In genomic region chr4:144649646-144650045, GRCh38 we compare ENCODE assay signal across 15 cellular contexts. TPM values are rescaled to one million over a fixed set of nuclear protein-coding genes. Genes with fewer than 3 reads are reported as not detected.
A peak's percentile ranks its signal among the peaks of the same experiment; 100 is the strongest.
DNase-seq lines count a peak whose midpoint lies in the region; ATAC-seq and TF ChIP-seq lines count a peak whose summit lies in the region.
"Had no signal": no experiment of that assay in that cellular context is flagged by ENCODE, and none has a peak within 500 bp of the region (broad histone marks: within the 10 kb centered on the region; RNA-seq: fewer than 3 reads in every experiment).

No MANE protein-coding gene starts in this region.

- no peak for ATAC-seq in GM21529 (IDR thresholded peaks at IDR 0.05; ENCODE audit: unreplicated experiment)
- ATAC-seq: activated CD4-positive, alpha-beta T cell treated with anti-CD3 and anti-CD28 coated beads for 36 hours had no signal

- no peak overlapping the region for H3K27ac ChIP-seq in ascending aorta
- H3K27ac ChIP-seq: epithelial cell of prostate had no signal

- no peaks in the 10 kb centered on the region for H3K9me3 Mint-ChIP-seq in type B pancreatic cell
- H3K9me3 Mint-ChIP-seq: activated T-helper 2 cell treated with anti-CD3 and anti-CD28 coated beads, Interferon-gamma antibody, Interleukin-2, Interleukin-4, amounts not matched to agents 10 μg/mL and 5 μg/mL and 100 μg/mL, durations not matched to agents 14 hours and 24 hours and 36 hours; memory B cell had no signal

- H3K4me1 Mint-ChIP-seq in type B pancreatic cell (ENCODE audit: unreplicated experiment), result peaks cover 28% of the 10 kb centered on the region

- H3K27me3 Mint-ChIP-seq in type B pancreatic cell, result peaks cover 40% of the 10 kb centered on the region

- H3K4me3 ChIP-seq in fibroblast of pulmonary artery (replicated peaks; ENCODE audit: low read depth, low read length) (peak overlapping the region; percentile 89), ascending aorta (no peak overlapping the region)

- H3K4me1 ChIP-seq in ascending aorta, result peaks cover 0 to 10% of the 10 kb centered on the region in 2 donors

- H3K27me3 ChIP-seq in ascending aorta, result no peaks in the 10 kb centered on the region

- no peaks in the 10 kb centered on the region for H3K36me3 ChIP-seq in ascending aorta

- no peaks in the 10 kb centered on the region for H3K36me3 Mint-ChIP-seq in type B pancreatic cell
- H3K36me3 Mint-ChIP-seq: memory B cell had no signal

- peak overlapping the region; percentile 74 for H3K4me3 Mint-ChIP-seq in type B pancreatic cell
- H3K4me3 Mint-ChIP-seq: activated CD4-positive, alpha-beta T cell treated with anti-CD3 and anti-CD28 coated beads for 36 hours; memory B cell had no signal

- H3K27ac Mint-ChIP-seq in type B pancreatic cell, result no peak overlapping the region
- H3K27ac Mint-ChIP-seq: activated CD4-positive, alpha-beta T cell treated with anti-CD3 and anti-CD28 coated beads for 36 hours; activated T-helper 2 cell treated with anti-CD3 and anti-CD28 coated beads, Interferon-gamma antibody, Interleukin-2, Interleukin-4, amounts not matched to agents 10 μg/mL and 5 μg/mL and 100 μg/mL, durations not matched to agents 14 hours and 24 hours and 36 hours; memory B cell had no signal

- no peak for TF ChIP-seq CTCF in fibroblast of pulmonary artery (IDR thresholded peaks at IDR 0.05; ENCODE audit: low read length, missing control alignments)
- TF ChIP-seq CTCF in type B pancreatic cell (conservative IDR thresholded peaks at IDR 0.05), result no peak
- no peak for TF ChIP-seq CTCF in ascending aorta (IDR thresholded peaks at IDR 0.05)

- no peaks in the 10 kb centered on the region for H3K9me3 ChIP-seq in ascending aorta

- DNase-seq in NCI-H2107 treated with DMSO at 0.1 percent for 48 hours (lab: John Stamatoyannopoulos, UW; ENCODE audit: unreplicated experiment) (peak; percentile 4), NCI-H2107 (lab: John Stamatoyannopoulos, UW) (no peak), NCI-H774 (lab: John Stamatoyannopoulos, UW) (peak; percentile 60), fibroblast of pulmonary artery (ENCODE audit: low read depth) (no peak), type B pancreatic cell (ENCODE audit: extremely low spot score, unreplicated experiment) (no peak), ascending aorta (ENCODE audit: low spot score in 2 of 2) (no peak)
- no peak for DNase-seq in activated CD4-positive, alpha-beta T cell treated with anti-CD3 and anti-CD28 coated beads for 1 hour
- DNase-seq: activated CD4-positive, alpha-beta T cell treated with anti-CD3 and anti-CD28 coated beads for 36 hours; Karpas-422; trophoblast cell had no signal

- intact Hi-C loops in ascending aorta (cut with DNase I), result no loop called here

RNA-seq across cellular contexts. Expression of gene HHIP, which starts 3.7 kb away (rescaled TPM):
- 5.6 and 29.6 TPM in 2 replicates for total RNA-seq in type B pancreatic cell (ENCODE audit: low replicate concordance)
- 2.2 TPM for total RNA-seq in ascending aorta
- total RNA-seq: activated CD4-positive, alpha-beta T cell treated with anti-CD3 and anti-CD28 coated beads for 36 hours; activated T-helper 2 cell treated with anti-CD3 and anti-CD28 coated beads, Interferon-gamma antibody, Interleukin-2, Interleukin-4, amounts not matched to agents 10 μg/mL and 5 μg/mL and 100 μg/mL, durations not matched to agents 14 hours and 24 hours and 36 hours; bronchial epithelial cell had no signal

Comparison
In these comparisons a context has a peak if more than half of its experiments do, and no peak if none do; other contexts are left out.
1. DNase-seq: peak in NCI-H2107 treated with DMSO at 0.1 percent for 48 hours (single experiment) and NCI-H774 (single experiment); none in NCI-H2107 (single experiment), fibroblast of pulmonary artery (single experiment), type B pancreatic cell (single experiment), ascending aorta (0 of 2) and activated CD4-positive, alpha-beta T cell treated with anti-CD3 and anti-CD28 coated beads for 1 hour (single experiment).